ENCODE assay signal across 22 cellular contexts in the genomic region with DNA sequence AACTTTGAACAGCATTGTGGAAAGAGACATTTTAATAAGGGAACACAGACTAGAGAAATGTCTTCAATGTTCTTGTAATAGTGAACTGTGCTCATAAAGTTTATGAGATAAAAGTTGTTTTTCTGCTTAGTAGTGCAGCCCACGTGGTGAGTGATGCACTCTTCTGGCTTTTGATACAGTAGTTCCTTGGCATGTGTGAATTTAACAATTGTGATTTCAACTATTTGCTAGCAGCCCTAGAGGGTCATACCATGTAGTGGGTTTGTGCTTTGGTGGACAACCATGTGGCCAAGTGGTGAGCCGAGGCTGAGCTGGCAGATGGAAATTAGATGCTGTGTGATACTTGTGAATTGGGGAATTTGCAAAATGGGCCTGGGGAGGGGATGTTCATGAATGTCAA.
"Had no signal": no experiment of that assay in that cellular context is flagged by ENCODE, and none has a peak within 500 bp of the region (broad histone marks: within the 10 kb centered on the region; RNA-seq: fewer than 3 reads in every experiment).

No MANE protein-coding gene starts in this region.

- H3K79me2 ChIP-seq: hepatocyte had no signal

- H3K4me2 ChIP-seq: hepatocyte, smooth muscle cell had no signal

- H3K27me3 ChIP-seq: colonic mucosa, hepatocyte, thyroid gland, upper lobe of left lung, uterus had no signal

- H3K36me3 ChIP-seq: colonic mucosa, neutrophil, thyroid gland, upper lobe of left lung, uterus had no signal

- H3K27ac ChIP-seq: colonic mucosa, hepatocyte, neutrophil, thyroid gland, upper lobe of left lung, uterus had no signal

- H2AFZ ChIP-seq: hepatocyte had no signal

- H3K4me3 ChIP-seq: colonic mucosa, hepatocyte, lung, smooth muscle cell, thyroid gland, upper lobe of left lung, uterus had no signal

- H3K4me1 ChIP-seq: colonic mucosa, uterus had no signal

- ATAC-seq: left ventricle myocardium superior, right cardiac atrium had no signal

- H3K9me3 ChIP-seq: colonic mucosa, neutrophil, thyroid gland, upper lobe of left lung, uterus had no signal

- DNase-seq: colonic mucosa; dermis blood vessel endothelial cell; endodermal cell; erythroblast; foreskin melanocyte; head of caudate nucleus; left colon; left ventricle myocardium superior; mesenchymal stem cell; midbrain; naive B cell; posterior cingulate gyrus; right cardiac atrium; stimulated activated CD4-positive, alpha-beta T cell treated with anti-CD3 and anti-CD28 coated beads, Interleukin-2, amount 100 ng/mL, for 48 hours; stimulated activated naive CD4-positive, alpha-beta T cell treated with Interleukin-2 at 50 U/mL for 16 hours; thyroid gland; uterus had no signal
